22 cellular contexts compared by ENCODE assay signal in the genomic region with DNA sequence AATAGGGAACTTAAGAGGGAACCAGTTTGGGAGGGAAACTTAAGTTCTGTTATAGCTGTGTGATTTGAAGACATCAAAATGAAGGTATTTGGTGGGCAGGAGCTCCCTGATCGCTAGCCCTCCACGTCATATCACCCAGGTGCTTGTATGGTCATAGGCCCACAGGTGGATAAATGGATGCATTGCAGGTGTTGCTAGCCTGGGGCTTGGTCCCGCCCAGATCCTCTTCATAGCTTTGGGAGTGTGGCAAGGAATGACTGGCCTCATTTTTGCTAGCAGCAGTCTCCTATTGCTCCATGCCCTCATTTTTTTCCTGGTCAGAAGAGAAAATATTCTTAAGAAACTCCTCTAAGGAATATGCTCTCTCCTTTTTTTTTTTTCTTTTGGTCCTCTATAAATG.
"Had no signal": no experiment of that assay in that cellular context is flagged by ENCODE, and none has a peak within 500 bp of the region (broad histone marks: within the 10 kb centered on the region; RNA-seq: fewer than 3 reads in every experiment).

No MANE protein-coding gene starts in this region.

- H3K27me3 ChIP-seq: body of pancreas, hepatocyte, transverse colon had no signal

- H3K9me3 Mint-ChIP-seq: nephron progenitor cell; stimulated activated naive B cell treated with anti-CD40 and anti-IgM and Interleukin-4, amounts not matched to agents 10 μg/mL and 1 μg/mL and 100 μg/mL, for 72 hours had no signal

- H3K9ac ChIP-seq: parathyroid adenoma had no signal

- H3K4me2 ChIP-seq: hepatocyte had no signal

- DNase-seq: activated CD4-positive, alpha-beta T cell treated with anti-CD3 and anti-CD28 coated beads, Interleukin-2, amount 10 ng/mL, durations not matched to agents 7 days and 5 days; activated CD4-positive, CD25-positive, alpha-beta regulatory T cell treated with anti-CD3 and anti-CD28 coated beads, Interleukin-2, amount 50 U/mL, for 72 hours; activated CD8-positive, alpha-beta memory T cell treated with anti-CD3 and anti-CD28 coated beads, Interleukin-2, amount 10 ng/mL, durations not matched to agents 7 days and 5 days; activated CD8-positive, alpha-beta T cell treated with anti-CD3 and anti-CD28 coated beads for 36 hours; activated gamma-delta T cell; activated naive CD4-positive, alpha-beta T cell treated with anti-CD3 and anti-CD28 coated beads, Interleukin-2, amount 50 U/mL, for 16 hours; activated T-cell treated with anti-CD3 and anti-CD28 coated beads for 4 hours; anterior cingulate cortex; body of pancreas; erythroblast; foreskin melanocyte; glutamatergic neuron; left ventricle myocardium superior; mucosa of descending colon; nephron progenitor cell; nucleus accumbens; right cardiac atrium; stimulated activated CD4-positive, alpha-beta T cell treated with anti-CD3 and anti-CD28 coated beads, Interleukin-12 subunit alpha, Interleukin-12 subunit beta, amount 100 ng/mL, for 4 hours; stimulated activated naive B cell treated with anti-CD40 and anti-IgM and Interleukin-4, amounts not matched to agents 10 μg/mL and 1 μg/mL and 100 μg/mL, for 72 hours; transverse colon had no signal

- H3K9me3 ChIP-seq: body of pancreas, mucosa of descending colon, transverse colon had no signal

- H3K4me3 ChIP-seq: body of pancreas, hepatocyte, mucosa of descending colon, transverse colon had no signal

- H3K4me3 Mint-ChIP-seq: activated CD4-positive, alpha-beta T cell treated with anti-CD3 and anti-CD28 coated beads, Interleukin-2, amount 10 ng/mL, durations not matched to agents 7 days and 5 days; activated CD8-positive, alpha-beta memory T cell treated with anti-CD3 and anti-CD28 coated beads, Interleukin-2, amount 10 ng/mL, durations not matched to agents 7 days and 5 days; activated CD8-positive, alpha-beta T cell treated with anti-CD3 and anti-CD28 coated beads for 36 hours; nephron progenitor cell; stimulated activated naive B cell treated with anti-CD40 and anti-IgM and Interleukin-4, amounts not matched to agents 10 μg/mL and 1 μg/mL and 100 μg/mL, for 72 hours had no signal

- H3K79me2 ChIP-seq: parathyroid adenoma had no signal

- H3K27ac ChIP-seq: body of pancreas, hepatocyte, parathyroid adenoma, transverse colon had no signal

- ATAC-seq: activated CD8-positive, alpha-beta memory T cell treated with anti-CD3 and anti-CD28 coated beads, Interleukin-2, amount 10 ng/mL, durations not matched to agents 7 days and 5 days; activated CD8-positive, alpha-beta T cell treated with anti-CD3 and anti-CD28 coated beads for 36 hours; body of pancreas; left ventricle myocardium superior; mucosa of descending colon; right cardiac atrium; stimulated activated naive B cell treated with anti-CD40 and anti-IgM and Interleukin-4, amounts not matched to agents 10 μg/mL and 1 μg/mL and 100 μg/mL, for 72 hours had no signal

- H2AFZ ChIP-seq: hepatocyte, parathyroid adenoma had no signal

- H3K27me3 Mint-ChIP-seq: activated CD4-positive, alpha-beta T cell treated with anti-CD3 and anti-CD28 coated beads, Interleukin-2, amount 10 ng/mL, durations not matched to agents 7 days and 5 days; activated CD8-positive, alpha-beta memory T cell treated with anti-CD3 and anti-CD28 coated beads, Interleukin-2, amount 10 ng/mL, durations not matched to agents 7 days and 5 days; activated CD8-positive, alpha-beta T cell treated with anti-CD3 and anti-CD28 coated beads for 36 hours; stimulated activated naive B cell treated with anti-CD40 and anti-IgM and Interleukin-4, amounts not matched to agents 10 μg/mL and 1 μg/mL and 100 μg/mL, for 72 hours had no signal

- H3K4me1 ChIP-seq: body of pancreas, parathyroid adenoma, transverse colon had no signal

- H3K4me1 Mint-ChIP-seq: nephron progenitor cell had no signal

- H3K27ac Mint-ChIP-seq: activated CD4-positive, alpha-beta T cell treated with anti-CD3 and anti-CD28 coated beads, Interleukin-2, amount 10 ng/mL, durations not matched to agents 7 days and 5 days; activated CD8-positive, alpha-beta memory T cell treated with anti-CD3 and anti-CD28 coated beads, Interleukin-2, amount 10 ng/mL, durations not matched to agents 7 days and 5 days; activated CD8-positive, alpha-beta T cell treated with anti-CD3 and anti-CD28 coated beads for 36 hours; stimulated activated naive B cell treated with anti-CD40 and anti-IgM and Interleukin-4, amounts not matched to agents 10 μg/mL and 1 μg/mL and 100 μg/mL, for 72 hours had no signal
